ENCODE assay signal across 3 cellular contexts in genomic region chr7:64170974-64171373, GRCh38.
TF ChIP-seq lines count a peak whose summit lies in the region.

No MANE protein-coding gene starts in this region.

TF ChIP-seq in A549, 52 proteins besides CTCF, POLR2A, EP300 and RAD21:
- TF ChIP-seq USF2 (IDR thresholded peaks at IDR 0.05): 0 out of 2 replicates have a peak, but pooled peaks have one; percentile 9

TF ChIP-seq in K562, 482 proteins besides CTCF, POLR2A, EP300 and RAD21:
- TF ChIP-seq RAD51 (IDR thresholded peaks at IDR 0.05; ENCODE audit: borderline replicate concordance, low read depth) (0 out of 2 replicates have a peak, but pooled peaks have one; percentile 20), TFE3 (CRISPR knock-in tag; IDR thresholded peaks at IDR 0.05) (peak; percentile 90), CBFA2T2 (conservative IDR thresholded peaks at IDR 0.05) (peak; percentile 10; the same call in 1 of the 2 replicates)

TF ChIP-seq in HepG2, 621 proteins besides CTCF, POLR2A, EP300 and RAD21:
- TF ChIP-seq RAD51 (IDR thresholded peaks at IDR 0.05; ENCODE audit: borderline replicate concordance): peak; percentile 66; the same call in 1 of the 2 replicates
